28 cellular contexts compared by ENCODE assay signal in genomic region chr7:41612386-41612785, GRCh38.
"Had no signal": no experiment of that assay in that cellular context is flagged by ENCODE, and none has a peak within 500 bp of the region (broad histone marks: within the 10 kb centered on the region; RNA-seq: fewer than 3 reads in every experiment).

No MANE protein-coding gene starts in this region.

- H3K9me3 ChIP-seq: colonic mucosa, esophagus squamous epithelium, gastrocnemius medialis, heart right ventricle, left lung, lower lobe of right lung had no signal

- H3K27me3 ChIP-seq: colonic mucosa, esophagus squamous epithelium, gastrocnemius medialis, heart right ventricle, left lung had no signal

- H3K9me3 Mint-ChIP-seq: dendritic cell treated with granulocyte-macrophage colony-stimulating factor and Interleukin-4, amounts not matched to agents 40 ng/mL and 50 ng/mL, for 4 days; endodermal cell had no signal

- H3K27me3 Mint-ChIP-seq: dendritic cell treated with granulocyte-macrophage colony-stimulating factor and Interleukin-4, amounts not matched to agents 40 ng/mL and 50 ng/mL, for 4 days; effector memory CD8-positive, alpha-beta T cell had no signal

- H3K27ac ChIP-seq: colonic mucosa, epithelial cell of prostate, esophagus squamous epithelium, gastrocnemius medialis, heart right ventricle, left lung, lower lobe of right lung had no signal

- DNase-seq: colonic mucosa; cortex of kidney; effector CD8-positive, alpha-beta T cell; effector memory CD8-positive, alpha-beta T cell; endodermal cell; erythroblast; esophagus squamous epithelium; foreskin fibroblast; foreskin melanocyte; gastrocnemius medialis; glutamatergic neuron; head of caudate nucleus; heart right ventricle; hippocampal formation; left cardiac atrium; left lung; left ventricle myocardium superior; lower lobe of right lung; mesenchymal stem cell; naive thymus-derived CD4-positive, alpha-beta T cell; natural killer cell had no signal

- H3K4me1 Mint-ChIP-seq: endodermal cell; mesothelial cell of epicardium; naive thymus-derived CD4-positive, alpha-beta T cell; natural killer cell had no signal

- H3K27ac Mint-ChIP-seq: dendritic cell treated with granulocyte-macrophage colony-stimulating factor and Interleukin-4, amounts not matched to agents 40 ng/mL and 50 ng/mL, for 4 days; effector memory CD8-positive, alpha-beta T cell; endodermal cell; mesothelial cell of epicardium; naive thymus-derived CD4-positive, alpha-beta T cell; natural killer cell had no signal

- H3K4me3 ChIP-seq: colonic mucosa, esophagus squamous epithelium, gastrocnemius medialis, heart right ventricle, left lung, lower lobe of right lung had no signal

- H3K36me3 ChIP-seq: colonic mucosa, esophagus squamous epithelium, gastrocnemius medialis, heart right ventricle, left lung, lower lobe of right lung had no signal

- H3K4me1 ChIP-seq: colonic mucosa, esophagus squamous epithelium, gastrocnemius medialis, heart right ventricle, left lung, lower lobe of right lung had no signal

- FAIRE-seq: endometrium, islet of Langerhans, keratinocyte had no signal

- H3K36me3 Mint-ChIP-seq: mesothelial cell of epicardium; naive thymus-derived CD4-positive, alpha-beta T cell; natural killer cell had no signal

- H3K4me3 Mint-ChIP-seq: dendritic cell treated with granulocyte-macrophage colony-stimulating factor and Interleukin-4, amounts not matched to agents 40 ng/mL and 50 ng/mL, for 4 days; effector memory CD8-positive, alpha-beta T cell; endodermal cell; mesothelial cell of epicardium; naive thymus-derived CD4-positive, alpha-beta T cell; natural killer cell had no signal

- ATAC-seq: effector memory CD8-positive, alpha-beta T cell; esophagus mucosa; gastrocnemius medialis; heart right ventricle; left cardiac atrium; left lung; left ventricle myocardium superior; lower lobe of right lung; naive thymus-derived CD4-positive, alpha-beta T cell; natural killer cell had no signal
